13 cellular contexts compared by ENCODE assay signal in the genomic region with DNA sequence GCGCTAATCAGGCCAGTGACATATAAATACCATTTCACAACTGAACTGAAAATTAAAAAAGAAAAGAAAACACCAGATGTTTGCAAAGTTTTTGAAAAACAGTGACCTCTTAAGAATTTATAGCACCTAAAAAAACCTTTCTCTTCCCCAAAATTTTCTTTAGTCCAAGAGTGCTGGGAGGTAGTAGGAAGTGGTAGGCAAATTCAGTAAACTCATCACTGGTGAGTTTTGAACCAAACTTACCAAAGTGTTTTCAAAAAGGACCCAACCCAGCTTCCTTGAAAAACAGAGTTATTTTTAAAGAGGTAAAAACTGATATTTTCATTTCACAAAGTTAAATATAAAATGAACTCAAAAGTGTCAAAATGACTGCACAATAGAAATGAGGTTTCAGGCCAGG. TPM values are rescaled to one million over a fixed set of nuclear protein-coding genes. Genes with fewer than 3 reads are reported as not detected.
A peak's percentile ranks its signal among the peaks of the same experiment; 100 is the strongest.
DNase-seq lines count a peak whose midpoint lies in the region; ATAC-seq, FAIRE-seq and TF ChIP-seq lines count a peak whose summit lies in the region.
"Had no signal": no experiment of that assay in that cellular context is flagged by ENCODE, and none has a peak within 500 bp of the region (broad histone marks: within the 10 kb centered on the region; RNA-seq: fewer than 3 reads in every experiment).

No MANE protein-coding gene starts in this region.

- TF ChIP-seq CTCF in K562 (IDR thresholded peaks at IDR 0.05 in 2 of 3, conservative IDR thresholded peaks at IDR 0.05 in 1 of 3; ENCODE audit: insufficient read depth in 2 of 3, low read depth in 1 of 3, low read length in 3 of 3) (no peak), neural progenitor cell (IDR thresholded peaks at IDR 0.05) (no peak)

- H3K27me3 ChIP-seq in K562 (ENCODE audit: control insufficient read depth in 2 of 2, insufficient read depth in 2 of 2, low read length in 2 of 2) = no peaks in the 10 kb centered on the region
- no peaks in the 10 kb centered on the region for H3K27me3 ChIP-seq in rectal smooth muscle tissue (ENCODE audit: control insufficient read depth, insufficient read depth, low read length)
- no peaks in the 10 kb centered on the region for H3K27me3 ChIP-seq in neural progenitor cell

- H3K4me3 Mint-ChIP-seq in neural progenitor cell = no peak overlapping the region
- H3K4me3 Mint-ChIP-seq: CD8-positive, alpha-beta memory T cell; H9 had no signal

- POLR2A ChIA-PET in K562 (lab: Yijun Ruan, JAX) = interaction anchor here (0.7 to 2.1 kb wide), 3 partner anchors 15 to 667 kb away, joined by 3 to 9 read pairs (median 5); no protein-coding TSS in a partner anchor

- H3K9ac ChIP-seq in K562 (ENCODE audit: insufficient read depth in 1 of 2, low read depth in 2 of 2, low read length in 2 of 2) = no peak overlapping the region
- no peak overlapping the region for H3K9ac ChIP-seq in rectal smooth muscle tissue (ENCODE audit: low read length)
- H3K9ac ChIP-seq in neural progenitor cell = no peak overlapping the region

- ATAC-seq in GM18870 (IDR thresholded peaks at IDR 0.05; ENCODE audit: unreplicated experiment) (peak; percentile 10), HG02884 (IDR thresholded peaks at IDR 0.05; ENCODE audit: unreplicated experiment) (peak; percentile 16), K562 (no peak), GM21515 (IDR thresholded peaks at IDR 0.05; ENCODE audit: unreplicated experiment) (no peak)

- H3K9me3 Mint-ChIP-seq in neural progenitor cell = no peaks in the 10 kb centered on the region
- H3K9me3 Mint-ChIP-seq: CD8-positive, alpha-beta memory T cell; H9 had no signal

- H3K27ac ChIP-seq in K562 (ENCODE audit: extremely low read depth, low read depth, low read length) (peak overlapping the region; percentile 43; the same call in 1 of the 3 replicates), rectal smooth muscle tissue (ENCODE audit: low read depth, low read length) (peak overlapping the region; percentile 72), neural progenitor cell (no peak overlapping the region)

- H3K4me1 ChIP-seq in K562 (replicated peaks in 1 of 2; ENCODE audit: control insufficient read depth in 2 of 2, insufficient read depth in 2 of 2, low read length in 2 of 2) (peaks cover 6 to 25% of the 10 kb centered on the region in 2 experiments; a peak in 4 of 5 replicates), rectal smooth muscle tissue (ENCODE audit: control insufficient read depth, insufficient read depth, low read length) (peaks cover 31% of the 10 kb centered on the region), neural progenitor cell (no peaks in the 10 kb centered on the region)

- no peak for FAIRE-seq in K562 (lab: Jason Lieb, UNC)

- H3K36me3 ChIP-seq in K562 (ENCODE audit: control insufficient read depth, insufficient read depth, low read length) (no peaks in the 10 kb centered on the region; the same call in 2 of the 3 replicates), rectal smooth muscle tissue (ENCODE audit: control insufficient read depth, insufficient read depth, low read length) (no peaks in the 10 kb centered on the region), neural progenitor cell (no peaks in the 10 kb centered on the region)

- H3K4me3 ChIP-seq in K562 = no peak overlapping the region
- no peak overlapping the region for H3K4me3 ChIP-seq in rectal smooth muscle tissue (ENCODE audit: low read length)
- H3K4me3 ChIP-seq in neural progenitor cell = no peak overlapping the region

- no peaks in the 10 kb centered on the region for H3K9me1 ChIP-seq in K562 (ENCODE audit: control insufficient read depth, insufficient read depth, low read length)

- no peak overlapping the region for H3K27ac Mint-ChIP-seq in neural progenitor cell
- H3K27ac Mint-ChIP-seq: H9 had no signal

- H4K20me1 ChIP-seq in K562 (replicated peaks; ENCODE audit: control insufficient read depth, insufficient read depth, low read length) (peaks cover 10% of the 10 kb centered on the region; the same call in 1 of the 2 replicates), neural progenitor cell (ENCODE audit: low read depth) (no peaks in the 10 kb centered on the region)

- no TSS peak for BruUV-seq in K562 (replicated peaks; lab: Mats Ljungman, UMichigan)

- 100% methylated on average over 1 of the region's 1 CpG for whole genome bisulfite sequencing in K562 (ENCODE audit: insufficient coverage, low coverage, missing lambda C conversion rate)

- intact Hi-C loops in K562 (cut with micrococcal nuclease) = no loop called here

- no peaks in the 10 kb centered on the region for H3F3A ChIP-seq in neural progenitor cell (ENCODE audit: low read depth)

- TF ChIP-seq RAD21 in K562 (CRISPR knock-in tag; conservative IDR thresholded peaks at IDR 0.05 in 1 of 2, IDR thresholded peaks at IDR 0.05 in 1 of 2) = no peak

- no peaks in the 10 kb centered on the region for H3K79me2 ChIP-seq in K562 (ENCODE audit: control insufficient read depth, insufficient read depth, low read length)
- H3K79me2 ChIP-seq in neural progenitor cell (ENCODE audit: low read depth) = no peaks in the 10 kb centered on the region

- no peak for DNase-seq in K562 (ENCODE audit: extremely low read depth in 1 of 4, low spot score in 3 of 4)
- DNase-seq in neural progenitor cell (ENCODE audit: low spot score) = no peak
- DNase-seq in NAMALWA (ENCODE audit: low spot score) = no peak
- no peak for DNase-seq in COLO829 (ENCODE audit: low spot score)
- DNase-seq: activated CD4-positive, alpha-beta T cell treated with anti-CD3 and anti-CD28 coated beads, Interleukin-2, amount 50 U/mL, for 48 hours; CD8-positive, alpha-beta memory T cell; H9; NCI-H446 treated with DMSO at 0.1 percent for 48 hours; SW 1271 had no signal

- CTCF ChIA-PET in K562 (lab: Yijun Ruan, JAX; ENCODE audit: low intra/inter-chr PET ratio) = no interaction called here

- in situ Hi-C loops in K562 (cut with MboI) = no loop called here

- H3K4me1 Mint-ChIP-seq in neural progenitor cell = peaks cover under 1% of the 10 kb centered on the region

- H3K9me3 ChIP-seq in K562 (replicated peaks; ENCODE audit: control insufficient read depth, insufficient read depth, low read depth, low read length) (no peaks in the 10 kb centered on the region), neural progenitor cell (ENCODE audit: low read depth) (no peaks in the 10 kb centered on the region)

- H3K27me3 Mint-ChIP-seq in neural progenitor cell (ENCODE audit: insufficient read depth, low read depth) = no peaks in the 10 kb centered on the region

- no peak overlapping the region for H3K4me2 ChIP-seq in K562 (ENCODE audit: insufficient read depth, low read length)
- no peak overlapping the region for H3K4me2 ChIP-seq in neural progenitor cell

- H2AFZ ChIP-seq in K562 (ENCODE audit: low read depth, low read length) (no peak overlapping the region), neural progenitor cell (replicated peaks) (no peak overlapping the region)

- H3K36me3 Mint-ChIP-seq in neural progenitor cell = peaks cover 3% of the 10 kb centered on the region

- TF ChIP-seq EP300 in K562 (IDR thresholded peaks at IDR 0.05; ENCODE audit: low read length) = no peak

- no peak for TF ChIP-seq POLR2A in K562 (conservative IDR thresholded peaks at IDR 0.05)

RNA-seq across cellular contexts. Expression of gene ATP6V1E2, which starts 27.4 kb away (rescaled TPM):
- total RNA-seq in K562 (2011; cell fraction: chromatin; rRNA removed; ENCODE audit: low replicate concordance) = 9.3 and 14.4 TPM in 2 replicates
- 6.8 and 8.8 TPM in 2 replicates for total RNA-seq in K562 (2011; cell fraction: nucleolus; rRNA removed)
- 9.9 and 10.0 TPM in 2 replicates for total RNA-seq in K562 (2011; cell fraction: nucleoplasm; rRNA removed)
- total RNA-seq in K562 (2014; rRNA removed) = 8.4 and 9.2 TPM in 2 replicates
- total RNA-seq in K562 (2014; rRNA removed; fragmentation: Illumina TruSeq; extraction: Trizol) = 10.2 and 10.3 TPM in 2 replicates
- total RNA-seq in K562 (2015; rRNA removed; fragmentation: Illumina TruSeq; extraction: Trizol) = 8.8 and 10.0 TPM in 2 replicates
- total RNA-seq in K562 (2021) = 9.7 and 11.5 TPM in 2 replicates
- 8.5 and 11.3 TPM in 2 replicates for polyA plus RNA-seq in K562 (2011; rRNA removed)
- 6.7 and 7.3 TPM in 2 replicates for polyA plus RNA-seq in K562 (2011; cell fraction: cytosol; rRNA removed)
- polyA plus RNA-seq in K562 (2011; cell fraction: nucleus; rRNA removed) = 6.3 and 8.2 TPM in 2 replicates
- polyA plus RNA-seq in K562 (2012) = 7.8 and 14.8 TPM in 2 replicates
- polyA plus RNA-seq in K562 (2014; fragmentation: Illumina TruSeq; extraction: Trizol) = 8.2 and 11.9 TPM in 2 replicates
- 1 to 10 TPM; 3.8 to 4.1 TPM for polyA plus RNA-seq in K562 (2014; fragmentation: Nextera tagmentation; extraction: Ambion mirVana)
- 5.4 and 7.7 TPM in 2 replicates for polyA plus RNA-seq in K562 (2014; rRNA removed)
- polyA minus RNA-seq in K562 (2011; rRNA and poly(A)+ RNA removed) = 10.0 and 11.0 TPM in 2 replicates
- 4.1 and 6.8 TPM in 2 replicates for polyA minus RNA-seq in K562 (2011; cell fraction: cytosol; rRNA and poly(A)+ RNA removed)
- 4.7 and 7.4 TPM in 2 replicates for polyA minus RNA-seq in K562 (2011; cell fraction: nucleus; rRNA and poly(A)+ RNA removed)
- total RNA-seq in neural progenitor cell (ENCODE audit: low replicate concordance) = 1.9 and 3.6 TPM in 2 replicates

RNA-seq across cellular contexts. Expression of gene RHOQ, which starts 27.5 kb away (rescaled TPM):
- 30.6 and 63.3 TPM in 2 replicates for total RNA-seq in K562 (2011; cell fraction: chromatin; rRNA removed; ENCODE audit: low replicate concordance)
- 18.5 and 24.9 TPM in 2 replicates for total RNA-seq in K562 (2011; cell fraction: nucleolus; rRNA removed)
- total RNA-seq in K562 (2011; cell fraction: nucleoplasm; rRNA removed) = 38.8 and 65.0 TPM in 2 replicates
- total RNA-seq in K562 (2014; rRNA removed) = 11.0 and 14.2 TPM in 2 replicates
- 19.7 and 23.0 TPM in 2 replicates for total RNA-seq in K562 (2014; rRNA removed; fragmentation: Illumina TruSeq; extraction: Trizol)
- 20.5 TPM in 2 replicates for total RNA-seq in K562 (2015; rRNA removed; fragmentation: Illumina TruSeq; extraction: Trizol)
- 17.9 and 20.1 TPM in 2 replicates for total RNA-seq in K562 (2021)
- 20.8 and 22.9 TPM in 2 replicates for polyA plus RNA-seq in K562 (2011; rRNA removed)
- 9.4 and 13.8 TPM in 2 replicates for polyA plus RNA-seq in K562 (2011; cell fraction: cytosol; rRNA removed)
- 46.6 and 53.0 TPM in 2 replicates for polyA plus RNA-seq in K562 (2011; cell fraction: nucleus; rRNA removed)
- 20.0 and 35.0 TPM in 2 replicates for polyA plus RNA-seq in K562 (2012)
- polyA plus RNA-seq in K562 (2014; fragmentation: Illumina TruSeq; extraction: Trizol) = 25.6 and 26.5 TPM in 2 replicates
- polyA plus RNA-seq in K562 (2014; fragmentation: Nextera tagmentation; extraction: Ambion mirVana) = 1 to 10 TPM; 7.6 to 8.2 TPM
- 15.8 and 17.9 TPM in 2 replicates for polyA plus RNA-seq in K562 (2014; rRNA removed)
- 16.6 and 19.7 TPM in 2 replicates for polyA minus RNA-seq in K562 (2011; rRNA and poly(A)+ RNA removed)
- 4.3 and 8.2 TPM in 2 replicates for polyA minus RNA-seq in K562 (2011; cell fraction: cytosol; rRNA and poly(A)+ RNA removed)
- 14.7 and 19.4 TPM in 2 replicates for polyA minus RNA-seq in K562 (2011; cell fraction: nucleus; rRNA and poly(A)+ RNA removed)
- 17.4 and 20.8 TPM in 2 replicates for total RNA-seq in neural progenitor cell (ENCODE audit: low replicate concordance)

RNA-seq across cellular contexts. Expression of gene PIGF, which starts 47.1 kb away (rescaled TPM):
- 38.1 and 70.8 TPM in 2 replicates for total RNA-seq in K562 (2011; cell fraction: chromatin; rRNA removed; ENCODE audit: low replicate concordance)
- 27.5 and 34.0 TPM in 2 replicates for total RNA-seq in K562 (2011; cell fraction: nucleolus; rRNA removed)
- total RNA-seq in K562 (2011; cell fraction: nucleoplasm; rRNA removed) = 49.3 and 65.3 TPM in 2 replicates
- 10.9 and 14.0 TPM in 2 replicates for total RNA-seq in K562 (2014; rRNA removed)
- total RNA-seq in K562 (2014; rRNA removed; fragmentation: Illumina TruSeq; extraction: Trizol) = 27.1 and 28.9 TPM in 2 replicates
- total RNA-seq in K562 (2015; rRNA removed; fragmentation: Illumina TruSeq; extraction: Trizol) = 16.9 and 17.3 TPM in 2 replicates
- 22.9 TPM in 2 replicates for total RNA-seq in K562 (2021)
- 74.6 and 77.6 TPM in 2 replicates for polyA plus RNA-seq in K562 (2011; rRNA removed)
- polyA plus RNA-seq in K562 (2011; cell fraction: cytosol; rRNA removed) = 13.9 and 37.9 TPM in 2 replicates
- polyA plus RNA-seq in K562 (2011; cell fraction: nucleus; rRNA removed) = 37.5 and 52.6 TPM in 2 replicates
- polyA plus RNA-seq in K562 (2012) = 23.5 and 26.5 TPM in 2 replicates
- polyA plus RNA-seq in K562 (2014; fragmentation: Illumina TruSeq; extraction: Trizol) = 23.5 and 24.2 TPM in 2 replicates
- polyA plus RNA-seq in K562 (2014; fragmentation: Nextera tagmentation; extraction: Ambion mirVana) = 10 to 100 TPM; 82.3 to 83.9 TPM
- 21.9 and 33.0 TPM in 2 replicates for polyA plus RNA-seq in K562 (2014; rRNA removed)
- 36.3 and 37.4 TPM in 2 replicates for polyA minus RNA-seq in K562 (2011; rRNA and poly(A)+ RNA removed)
- polyA minus RNA-seq in K562 (2011; cell fraction: cytosol; rRNA and poly(A)+ RNA removed) = 12.1 and 13.9 TPM in 2 replicates
- 37.8 and 57.2 TPM in 2 replicates for polyA minus RNA-seq in K562 (2011; cell fraction: nucleus; rRNA and poly(A)+ RNA removed)
- 56.8 and 66.4 TPM in 2 replicates for total RNA-seq in neural progenitor cell (ENCODE audit: low replicate concordance)

RNA-seq across cellular contexts. Expression of gene CRIPT, which starts 47.2 kb away (rescaled TPM):
- 5.1 and 13.1 TPM in 2 replicates for total RNA-seq in K562 (2011; cell fraction: chromatin; rRNA removed; ENCODE audit: low replicate concordance)
- 2.9 and 3.3 TPM in 2 replicates for total RNA-seq in K562 (2011; cell fraction: nucleolus; rRNA removed)
- 8.1 and 16.0 TPM in 2 replicates for total RNA-seq in K562 (2011; cell fraction: nucleoplasm; rRNA removed)
- total RNA-seq in K562 (2014; rRNA removed) (5.6 and 6.9 TPM in 2 replicates), K562 (2014; rRNA removed; fragmentation: Illumina TruSeq; extraction: Trizol) (15.7 and 17.5 TPM in 2 replicates), K562 (2015; rRNA removed; fragmentation: Illumina TruSeq; extraction: Trizol) (8.3 and 10.5 TPM in 2 replicates), K562 (2021) (11.6 and 12.0 TPM in 2 replicates), neural progenitor cell (ENCODE audit: low replicate concordance) (20.9 and 27.6 TPM in 2 replicates)
- polyA plus RNA-seq in K562 (2011; rRNA removed) (9.7 and 13.6 TPM in 2 replicates), K562 (2014; fragmentation: Illumina TruSeq; extraction: Trizol) (11.9 and 12.8 TPM in 2 replicates), K562 (2014; fragmentation: Nextera tagmentation; extraction: Ambion mirVana) (10 to 100 TPM; 29.1 to 33.9 TPM), K562 (2014; rRNA removed) (10.2 and 11.1 TPM in 2 replicates)
- 1.6 and 4.8 TPM in 2 replicates for polyA plus RNA-seq in K562 (2011; cell fraction: cytosol; rRNA removed)
- polyA plus RNA-seq in K562 (2011; cell fraction: nucleus; rRNA removed) = 1.6 and 2.6 TPM in 2 replicates
- polyA plus RNA-seq in K562 (2012) = 12.3 and 19.7 TPM in 2 replicates
- polyA minus RNA-seq in K562 (2011; rRNA and poly(A)+ RNA removed) = 8.3 and 9.6 TPM in 2 replicates
- 2.6 and 5.5 TPM in 2 replicates for polyA minus RNA-seq in K562 (2011; cell fraction: cytosol; rRNA and poly(A)+ RNA removed)
- 4.3 and 6.3 TPM in 2 replicates for polyA minus RNA-seq in K562 (2011; cell fraction: nucleus; rRNA and poly(A)+ RNA removed)

Comparison
In these comparisons a context has a peak if more than half of its experiments do, and no peak if none do; other contexts are left out.
1. ATAC-seq: peak in GM18870 (single experiment) and HG02884 (single experiment); none in K562 (single experiment) and GM21515 (single experiment).